In the genomic region with DNA sequence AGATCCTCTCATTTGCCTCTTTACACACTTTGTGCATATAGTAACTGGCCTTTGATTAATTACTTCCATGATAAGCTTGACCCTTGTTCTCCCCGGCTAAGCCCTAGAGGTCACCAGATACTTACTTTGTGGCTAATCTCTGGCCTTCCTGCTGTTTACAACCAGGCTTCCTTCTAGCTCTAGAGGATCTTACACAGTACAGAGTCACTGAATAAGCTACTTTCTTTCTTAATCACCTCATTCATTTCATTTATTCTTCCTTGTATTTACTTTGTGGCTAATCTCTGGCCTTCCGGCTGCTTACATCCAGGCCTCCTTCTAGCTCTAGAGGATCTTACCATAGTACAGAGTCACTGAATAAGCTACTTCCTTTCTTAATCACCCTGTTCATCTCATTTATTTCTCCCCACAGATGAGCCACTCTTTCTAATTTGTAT, we compare ENCODE assay signal across 1 cellular context.
TF ChIP-seq lines count a peak whose summit lies in the region.

No MANE protein-coding gene starts in this region.

TF ChIP-seq in SK-N-SH treated with all-trans-retinoic acid at 6 μM for 48 hours, 23 proteins besides CTCF, POLR2A, EP300 and RAD21 (continued from another document):
- TF ChIP-seq, protein P1, sequence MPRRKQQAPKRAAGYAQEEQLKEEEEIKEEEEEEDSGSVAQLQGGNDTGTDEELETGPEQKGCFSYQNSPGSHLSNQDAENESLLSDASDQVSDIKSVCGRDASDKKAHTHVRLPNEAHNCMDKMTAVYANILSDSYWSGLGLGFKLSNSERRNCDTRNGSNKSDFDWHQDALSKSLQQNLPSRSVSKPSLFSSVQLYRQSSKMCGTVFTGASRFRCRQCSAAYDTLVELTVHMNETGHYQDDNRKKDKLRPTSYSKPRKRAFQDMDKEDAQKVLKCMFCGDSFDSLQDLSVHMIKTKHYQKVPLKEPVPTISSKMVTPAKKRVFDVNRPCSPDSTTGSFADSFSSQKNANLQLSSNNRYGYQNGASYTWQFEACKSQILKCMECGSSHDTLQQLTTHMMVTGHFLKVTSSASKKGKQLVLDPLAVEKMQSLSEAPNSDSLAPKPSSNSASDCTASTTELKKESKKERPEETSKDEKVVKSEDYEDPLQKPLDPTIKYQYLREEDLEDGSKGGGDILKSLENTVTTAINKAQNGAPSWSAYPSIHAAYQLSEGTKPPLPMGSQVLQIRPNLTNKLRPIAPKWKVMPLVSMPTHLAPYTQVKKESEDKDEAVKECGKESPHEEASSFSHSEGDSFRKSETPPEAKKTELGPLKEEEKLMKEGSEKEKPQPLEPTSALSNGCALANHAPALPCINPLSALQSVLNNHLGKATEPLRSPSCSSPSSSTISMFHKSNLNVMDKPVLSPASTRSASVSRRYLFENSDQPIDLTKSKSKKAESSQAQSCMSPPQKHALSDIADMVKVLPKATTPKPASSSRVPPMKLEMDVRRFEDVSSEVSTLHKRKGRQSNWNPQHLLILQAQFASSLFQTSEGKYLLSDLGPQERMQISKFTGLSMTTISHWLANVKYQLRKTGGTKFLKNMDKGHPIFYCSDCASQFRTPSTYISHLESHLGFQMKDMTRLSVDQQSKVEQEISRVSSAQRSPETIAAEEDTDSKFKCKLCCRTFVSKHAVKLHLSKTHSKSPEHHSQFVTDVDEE (CRISPR knock-in tag; IDR thresholded peaks at IDR 0.05), result no peak
- no peak for TF ChIP-seq TCF4 (CRISPR knock-in tag; IDR thresholded peaks at IDR 0.05; ENCODE audit: borderline replicate concordance)
- TF ChIP-seq SNAI2 (CRISPR knock-in tag; IDR thresholded peaks at IDR 0.05), result no peak
- no peak for TF ChIP-seq ARNTL (CRISPR knock-in tag; IDR thresholded peaks at IDR 0.05; ENCODE audit: borderline replicate concordance, low read depth)
- TF ChIP-seq GLIS3 (CRISPR knock-in tag; IDR thresholded peaks at IDR 0.05), result no peak
- TF ChIP-seq, protein P2, sequence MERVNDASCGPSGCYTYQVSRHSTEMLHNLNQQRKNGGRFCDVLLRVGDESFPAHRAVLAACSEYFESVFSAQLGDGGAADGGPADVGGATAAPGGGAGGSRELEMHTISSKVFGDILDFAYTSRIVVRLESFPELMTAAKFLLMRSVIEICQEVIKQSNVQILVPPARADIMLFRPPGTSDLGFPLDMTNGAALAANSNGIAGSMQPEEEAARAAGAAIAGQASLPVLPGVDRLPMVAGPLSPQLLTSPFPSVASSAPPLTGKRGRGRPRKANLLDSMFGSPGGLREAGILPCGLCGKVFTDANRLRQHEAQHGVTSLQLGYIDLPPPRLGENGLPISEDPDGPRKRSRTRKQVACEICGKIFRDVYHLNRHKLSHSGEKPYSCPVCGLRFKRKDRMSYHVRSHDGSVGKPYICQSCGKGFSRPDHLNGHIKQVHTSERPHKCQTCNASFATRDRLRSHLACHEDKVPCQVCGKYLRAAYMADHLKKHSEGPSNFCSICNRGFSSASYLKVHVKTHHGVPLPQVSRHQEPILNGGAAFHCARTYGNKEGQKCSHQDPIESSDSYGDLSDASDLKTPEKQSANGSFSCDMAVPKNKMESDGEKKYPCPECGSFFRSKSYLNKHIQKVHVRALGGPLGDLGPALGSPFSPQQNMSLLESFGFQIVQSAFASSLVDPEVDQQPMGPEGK (CRISPR knock-in tag; IDR thresholded peaks at IDR 0.05; ENCODE audit: borderline replicate concordance), result no peak
- TF ChIP-seq OSR1 (CRISPR knock-in tag; IDR thresholded peaks at IDR 0.05), result no peak
- TF ChIP-seq, protein P3, sequence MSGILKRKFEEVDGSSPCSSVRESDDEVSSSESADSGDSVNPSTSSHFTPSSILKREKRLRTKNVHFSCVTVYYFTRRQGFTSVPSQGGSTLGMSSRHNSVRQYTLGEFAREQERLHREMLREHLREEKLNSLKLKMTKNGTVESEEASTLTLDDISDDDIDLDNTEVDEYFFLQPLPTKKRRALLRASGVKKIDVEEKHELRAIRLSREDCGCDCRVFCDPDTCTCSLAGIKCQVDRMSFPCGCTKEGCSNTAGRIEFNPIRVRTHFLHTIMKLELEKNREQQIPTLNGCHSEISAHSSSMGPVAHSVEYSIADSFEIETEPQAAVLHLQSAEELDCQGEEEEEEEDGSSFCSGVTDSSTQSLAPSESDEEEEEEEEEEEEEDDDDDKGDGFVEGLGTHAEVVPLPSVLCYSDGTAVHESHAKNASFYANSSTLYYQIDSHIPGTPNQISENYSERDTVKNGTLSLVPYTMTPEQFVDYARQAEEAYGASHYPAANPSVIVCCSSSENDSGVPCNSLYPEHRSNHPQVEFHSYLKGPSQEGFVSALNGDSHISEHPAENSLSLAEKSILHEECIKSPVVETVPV (CRISPR knock-in tag; IDR thresholded peaks at IDR 0.05), result no peak
TF ChIP-seq in SK-N-SH treated with all-trans-retinoic acid at 6 μM for 48 hours: peak in this region for 0.
